29 cellular contexts compared by ENCODE assay signal in the genomic region with DNA sequence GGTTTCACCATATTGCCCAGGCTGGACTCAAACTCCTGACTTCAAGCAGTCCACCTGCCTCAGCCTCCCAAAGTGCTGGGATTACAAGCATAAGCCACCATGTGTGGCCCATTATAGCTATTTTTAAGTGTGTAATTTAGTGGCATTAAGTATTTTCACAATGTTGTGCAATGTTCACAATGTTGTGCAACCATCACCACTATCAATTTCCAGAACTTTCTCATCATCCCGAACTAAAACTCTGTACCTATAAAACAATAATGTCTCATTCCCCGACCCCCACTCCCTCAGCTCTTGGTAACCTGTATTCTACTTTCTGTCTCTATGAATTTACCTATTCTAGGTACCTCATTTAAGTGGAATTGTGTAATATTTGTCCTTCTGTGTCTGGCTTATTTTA. TPM values are rescaled to one million over a fixed set of nuclear protein-coding genes. Genes with fewer than 3 reads are reported as not detected.
"Had no signal": no experiment of that assay in that cellular context is flagged by ENCODE, and none has a peak within 500 bp of the region (broad histone marks: within the 10 kb centered on the region; RNA-seq: fewer than 3 reads in every experiment).

No MANE protein-coding gene starts in this region.

- H3K27me3 Mint-ChIP-seq: activated CD4-positive, alpha-beta memory T cell treated with anti-CD3 and anti-CD28 coated beads for 36 hours; activated CD4-positive, alpha-beta T cell treated with anti-CD3 and anti-CD28 coated beads, Interleukin-2, amount 10 ng/mL, durations not matched to agents 7 days and 5 days; activated naive CD8-positive, alpha-beta T cell treated with anti-CD3 and anti-CD28 coated beads, Interleukin-2, amount 50 U/mL, for 24 hours; T-cell had no signal

- H3K9me3 Mint-ChIP-seq: activated CD4-positive, alpha-beta memory T cell treated with anti-CD3 and anti-CD28 coated beads for 36 hours; activated CD4-positive, alpha-beta T cell treated with anti-CD3 and anti-CD28 coated beads, Interleukin-2, amount 10 ng/mL, durations not matched to agents 7 days and 5 days; activated naive CD4-positive, alpha-beta T cell treated with anti-CD3 and anti-CD28 coated beads, Interleukin-2, amount 50 U/mL, for 72 hours; activated naive CD8-positive, alpha-beta T cell treated with anti-CD3 and anti-CD28 coated beads, Interleukin-2, amount 50 U/mL, for 24 hours; activated T-cell treated with anti-CD3 and anti-CD28 coated beads, Interleukin-2, amount 50 U/mL, for 4 hours; T-cell had no signal

- H3K4me3 Mint-ChIP-seq: activated CD4-positive, alpha-beta memory T cell treated with anti-CD3 and anti-CD28 coated beads for 36 hours; activated CD4-positive, alpha-beta T cell treated with anti-CD3 and anti-CD28 coated beads, Interleukin-2, amount 10 ng/mL, durations not matched to agents 7 days and 5 days; activated naive CD8-positive, alpha-beta T cell treated with anti-CD3 and anti-CD28 coated beads, Interleukin-2, amount 50 U/mL, for 24 hours; activated T-cell treated with anti-CD3 and anti-CD28 coated beads, Interleukin-2, amount 50 U/mL, for 4 hours; T-cell had no signal

- H3K4me1 ChIP-seq: ascending aorta, body of pancreas had no signal

- H3K36me3 ChIP-seq: ascending aorta had no signal

- DNase-seq: activated CD4-positive, alpha-beta memory T cell treated with anti-CD3 and anti-CD28 coated beads for 36 hours; activated CD4-positive, alpha-beta T cell treated with anti-CD3 and anti-CD28 coated beads, Interleukin-2, amount 10 ng/mL, durations not matched to agents 7 days and 5 days; activated CD4-positive, CD25-positive, alpha-beta regulatory T cell; activated CD8-positive, alpha-beta memory T cell treated with anti-CD3 and anti-CD28 coated beads for 24 hours; activated effector memory CD4-positive, alpha-beta T cell treated with anti-CD3 and anti-CD28 coated beads, Interleukin-2, amount 50 U/mL, for 16 hours; activated naive CD4-positive, alpha-beta T cell treated with Interleukin-2 at 50 U/mL for 16 hours; activated naive CD8-positive, alpha-beta T cell treated with anti-CD3 and anti-CD28 coated beads, Interleukin-2, amount 50 U/mL, for 24 hours; activated T-cell treated with anti-CD3 and anti-CD28 coated beads, Interleukin-2, amount 50 U/mL, for 4 hours; amniotic stem cell; body of pancreas; central memory CD4-positive, alpha-beta T cell; NCI-H1048; NCI-H146; NCI-H187 treated with DMSO at 0.1 percent for 48 hours; NCI-H2081 treated with DMSO at 0.1 percent for 48 hours; NCI-H446; NCI-H524; PC-9; T-cell; T-helper 2 cell; T1000 had no signal

- H3K4me3 ChIP-seq: ascending aorta, body of pancreas, PC-9, SK-N-MC had no signal

- H3K9me3 ChIP-seq: body of pancreas had no signal

- ATAC-seq: activated naive CD4-positive, alpha-beta T cell treated with anti-CD3 and anti-CD28 coated beads, Interleukin-2, amount 50 U/mL, for 72 hours; activated naive CD8-positive, alpha-beta T cell treated with anti-CD3 and anti-CD28 coated beads, Interleukin-2, amount 50 U/mL, for 24 hours; activated T-cell treated with anti-CD3 and anti-CD28 coated beads, Interleukin-2, amount 50 U/mL, for 4 hours; body of pancreas; Right ventricle myocardium inferior; T-cell had no signal

- H3K27ac ChIP-seq: ascending aorta, body of pancreas, KMS-11, PC-9, SK-N-MC, VCaP had no signal

- H3K36me3 Mint-ChIP-seq: activated naive CD4-positive, alpha-beta T cell treated with anti-CD3 and anti-CD28 coated beads, Interleukin-2, amount 50 U/mL, for 72 hours had no signal

- H3K27me3 ChIP-seq: ascending aorta, body of pancreas had no signal

- H3K4me1 Mint-ChIP-seq: activated CD4-positive, alpha-beta T cell treated with anti-CD3 and anti-CD28 coated beads, Interleukin-2, amount 10 ng/mL, durations not matched to agents 7 days and 5 days; T-cell had no signal

- H3K27ac Mint-ChIP-seq: activated CD4-positive, alpha-beta memory T cell treated with anti-CD3 and anti-CD28 coated beads for 36 hours; activated CD4-positive, alpha-beta T cell treated with anti-CD3 and anti-CD28 coated beads, Interleukin-2, amount 10 ng/mL, durations not matched to agents 7 days and 5 days; activated naive CD4-positive, alpha-beta T cell treated with anti-CD3 and anti-CD28 coated beads, Interleukin-2, amount 50 U/mL, for 72 hours; activated naive CD8-positive, alpha-beta T cell treated with anti-CD3 and anti-CD28 coated beads, Interleukin-2, amount 50 U/mL, for 24 hours; T-cell had no signal

RNA-seq across cellular contexts. Expression of a gene that starts 7.5 kb away (rescaled TPM):
- total RNA-seq: ascending aorta had no signal

RNA-seq across cellular contexts. Expression of a gene that starts 24.7 kb away (rescaled TPM):
- total RNA-seq: activated CD4-positive, alpha-beta memory T cell treated with anti-CD3 and anti-CD28 coated beads for 36 hours; activated CD4-positive, alpha-beta T cell treated with anti-CD3 and anti-CD28 coated beads, Interleukin-2, amount 10 ng/mL, durations not matched to agents 7 days and 5 days; activated naive CD4-positive, alpha-beta T cell treated with anti-CD3 and anti-CD28 coated beads, Interleukin-2, amount 50 U/mL, for 72 hours; bronchial epithelial cell; PC-9; RPMI7951 had no signal

RNA-seq across cellular contexts. Expression of a gene that starts 25.7 kb away (rescaled TPM):
- total RNA-seq: activated CD4-positive, alpha-beta memory T cell treated with anti-CD3 and anti-CD28 coated beads for 36 hours; activated CD4-positive, alpha-beta T cell treated with anti-CD3 and anti-CD28 coated beads, Interleukin-2, amount 10 ng/mL, durations not matched to agents 7 days and 5 days; activated naive CD4-positive, alpha-beta T cell treated with anti-CD3 and anti-CD28 coated beads, Interleukin-2, amount 50 U/mL, for 72 hours; activated T-cell treated with anti-CD3 and anti-CD28 coated beads, Interleukin-2, amount 50 U/mL, for 4 hours; ascending aorta; body of pancreas; bronchial epithelial cell; RPMI7951; T-cell had no signal
